14 cellular contexts compared by ENCODE assay signal in the genomic region with DNA sequence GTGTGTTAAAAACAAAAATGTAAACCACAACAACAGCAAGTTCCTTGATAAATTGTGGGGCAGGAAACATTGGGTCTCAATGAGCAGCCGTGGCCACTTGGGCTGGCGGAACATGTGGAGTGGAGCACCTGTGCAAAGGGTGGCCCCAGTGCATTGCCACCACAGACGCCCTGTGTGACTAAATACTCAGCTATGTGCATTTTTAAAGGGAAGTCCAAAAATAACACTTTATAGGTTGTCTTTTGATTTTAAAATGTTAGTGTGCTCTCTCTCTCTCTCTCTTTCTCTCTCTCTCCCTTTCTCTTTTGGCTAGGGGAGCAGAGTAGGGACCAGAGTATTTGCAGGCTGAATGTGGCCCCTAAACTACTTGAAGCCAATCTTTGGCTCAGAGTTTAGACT.
A peak's percentile ranks its signal among the peaks of the same experiment; 100 is the strongest.
DNase-seq lines count a peak whose midpoint lies in the region; ATAC-seq and TF ChIP-seq lines count a peak whose summit lies in the region.
"Had no signal": no experiment of that assay in that cellular context is flagged by ENCODE, and none has a peak within 500 bp of the region (broad histone marks: within the 10 kb centered on the region; RNA-seq: fewer than 3 reads in every experiment).

No MANE protein-coding gene starts in this region.

- H3K4me3 ChIP-seq in SK-N-SH (ENCODE audit: low read depth in 2 of 2, low read length in 1 of 2) (no peak overlapping the region), skeletal muscle satellite cell (ENCODE audit: low read length) (no peak overlapping the region)
- H3K4me3 ChIP-seq: lung, SJSA1 had no signal

- H3K27me3 ChIP-seq in SK-N-SH (ENCODE audit: insufficient read depth) (no peaks in the 10 kb centered on the region), skeletal muscle satellite cell (ENCODE audit: control insufficient read depth, insufficient read depth, low read length) (no peaks in the 10 kb centered on the region)
- H3K27me3 ChIP-seq: SJSA1 had no signal

- TF ChIP-seq CTCF in SK-N-SH (IDR thresholded peaks at IDR 0.05) (no peak), WTC11 (IDR thresholded peaks at IDR 0.05) (no peak)

- no peaks in the 10 kb centered on the region for H3K27me3 Mint-ChIP-seq in WTC11 (ENCODE audit: low read depth)
- H3K27me3 Mint-ChIP-seq: activated CD4-positive, alpha-beta T cell treated with anti-CD3 and anti-CD28 coated beads for 36 hours; activated naive CD4-positive, alpha-beta T cell treated with anti-CD3 and anti-CD28 coated beads, Interleukin-2, amount 50 U/mL, for 24 hours; type B pancreatic cell had no signal

- H3K27ac Mint-ChIP-seq in WTC11, result no peak overlapping the region
- H3K27ac Mint-ChIP-seq: activated CD4-positive, alpha-beta T cell treated with anti-CD3 and anti-CD28 coated beads for 36 hours; type B pancreatic cell had no signal

- ATAC-seq in SK-N-SH treated with all-trans-retinoic acid at 6 μM for 48 hours (no peak), HG03442 (IDR thresholded peaks at IDR 0.05; ENCODE audit: unreplicated experiment) (peak; percentile 41), WTC11 (no peak), GM21825 (IDR thresholded peaks at IDR 0.05; ENCODE audit: unreplicated experiment) (no peak)
- ATAC-seq: activated CD4-positive, alpha-beta T cell treated with anti-CD3 and anti-CD28 coated beads for 36 hours had no signal

- H4K20me1 ChIP-seq in SK-N-SH (ENCODE audit: insufficient read depth), result no peaks in the 10 kb centered on the region

- no peaks in the 10 kb centered on the region for H3K9me3 Mint-ChIP-seq in WTC11
- H3K9me3 Mint-ChIP-seq: activated naive CD4-positive, alpha-beta T cell treated with anti-CD3 and anti-CD28 coated beads, Interleukin-2, amount 50 U/mL, for 24 hours; type B pancreatic cell had no signal

- CTCF ChIA-PET in SK-N-SH (lab: Yijun Ruan, JAX), result no interaction called here
- CTCF ChIA-PET in WTC11 (lab: Charles Lee), result no interaction called here

- H3K9me3 ChIP-seq in SK-N-SH, result no peaks in the 10 kb centered on the region
- H3K9me3 ChIP-seq in skeletal muscle satellite cell (replicated peaks; ENCODE audit: low read length), result no peaks in the 10 kb centered on the region
- H3K9me3 ChIP-seq: SJSA1 had no signal

- H3F3A ChIP-seq in SK-N-SH (replicated peaks; ENCODE audit: insufficient read depth), result peaks cover 21% of the 10 kb centered on the region

- H3K4me3 Mint-ChIP-seq in WTC11, result no peak overlapping the region
- H3K4me3 Mint-ChIP-seq: activated CD4-positive, alpha-beta T cell treated with anti-CD3 and anti-CD28 coated beads for 36 hours; activated naive CD4-positive, alpha-beta T cell treated with anti-CD3 and anti-CD28 coated beads, Interleukin-2, amount 50 U/mL, for 24 hours; type B pancreatic cell had no signal

- H3K27ac ChIP-seq in SK-N-SH (ENCODE audit: low read depth in 2 of 2, low read length in 1 of 2), result no peak overlapping the region
- H3K27ac ChIP-seq: SJSA1 had no signal

- peaks cover 3% of the 10 kb centered on the region; the same call in 1 of the 2 replicates for H3K36me3 Mint-ChIP-seq in WTC11
- H3K36me3 Mint-ChIP-seq: type B pancreatic cell had no signal

- no peaks in the 10 kb centered on the region for H3K36me3 ChIP-seq in SK-N-SH (replicated peaks in 1 of 2; ENCODE audit: control insufficient read depth in 1 of 2, insufficient read depth in 2 of 2, low read length in 1 of 2)
- no peaks in the 10 kb centered on the region for H3K36me3 ChIP-seq in skeletal muscle satellite cell (ENCODE audit: insufficient read depth, low read length)
- H3K36me3 ChIP-seq: SJSA1 had no signal

- 83% methylated on average over 3 of the region's 3 CpGs for WGBS in SK-N-SH (ENCODE audit: low lambda C conversion rate)

- no peaks in the 10 kb centered on the region for H3K9me2 ChIP-seq in SK-N-SH

- H3K9ac ChIP-seq in SK-N-SH, result no peak overlapping the region
- H3K9ac ChIP-seq in skeletal muscle satellite cell (ENCODE audit: low read depth, low read length), result peak overlapping the region; percentile 44

- H2AFZ ChIP-seq in SK-N-SH (ENCODE audit: low read depth), result no peak overlapping the region

- TF ChIP-seq EP300 in SK-N-SH (IDR thresholded peaks at IDR 0.05; ENCODE audit: borderline replicate concordance in 1 of 2, low read depth in 1 of 2, low read length in 1 of 2), result no peak

- peaks cover 0 to 11% of the 10 kb centered on the region in 2 experiments; a peak in 2 of 4 replicates for H3K4me1 ChIP-seq in SK-N-SH (ENCODE audit: control insufficient read depth in 1 of 2, insufficient read depth in 2 of 2, low read depth in 1 of 2, low read length in 1 of 2)
- H3K4me1 ChIP-seq in skeletal muscle satellite cell (ENCODE audit: control insufficient read depth, insufficient read depth, low read length), result peaks cover 27% of the 10 kb centered on the region

- no peak for TF ChIP-seq RAD21 in SK-N-SH (IDR thresholded peaks at IDR 0.05; ENCODE audit: low read length)

- H3K4me2 ChIP-seq in SK-N-SH, result no peak overlapping the region
- H3K4me2 ChIP-seq in skeletal muscle satellite cell (ENCODE audit: low read length), result no peak overlapping the region

- H3K4me1 Mint-ChIP-seq in WTC11, result peaks cover 20% of the 10 kb centered on the region

- H3K79me2 ChIP-seq in SK-N-SH (ENCODE audit: insufficient read depth), result no peaks in the 10 kb centered on the region

- DNase-seq in SK-N-SH, result no peak
- no peak for DNase-seq in WTC11 (ENCODE audit: low spot score)
- DNase-seq in NCI-H526 treated with DMSO at 0.1 percent for 48 hours (lab: John Stamatoyannopoulos, UW), result no peak
- DNase-seq in hypothalamus (lab: John Stamatoyannopoulos, UW), result no peak
- DNase-seq: activated CD4-positive, alpha-beta T cell treated with anti-CD3 and anti-CD28 coated beads for 36 hours; GDM1 had no signal

- POLR2A ChIA-PET in SK-N-SH (lab: Yijun Ruan, JAX), result no interaction called here
- POLR2A ChIA-PET in WTC11 (lab: Charles Lee), result no interaction called here

TF ChIP-seq in SK-N-SH, 30 proteins besides CTCF, POLR2A, EP300 and RAD21 (continues in another document):
- TF ChIP-seq MEF2A (IDR thresholded peaks at IDR 0.05; ENCODE audit: borderline replicate concordance, low read depth), result 0 out of 2 replicates have a peak, but pooled peaks have one; percentile 22
- TF ChIP-seq, protein P1, sequence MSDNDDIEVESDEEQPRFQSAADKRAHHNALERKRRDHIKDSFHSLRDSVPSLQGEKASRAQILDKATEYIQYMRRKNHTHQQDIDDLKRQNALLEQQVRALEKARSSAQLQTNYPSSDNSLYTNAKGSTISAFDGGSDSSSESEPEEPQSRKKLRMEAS (IDR thresholded peaks at IDR 0.05; ENCODE audit: low read depth), result no peak
- TF ChIP-seq, protein P2, sequence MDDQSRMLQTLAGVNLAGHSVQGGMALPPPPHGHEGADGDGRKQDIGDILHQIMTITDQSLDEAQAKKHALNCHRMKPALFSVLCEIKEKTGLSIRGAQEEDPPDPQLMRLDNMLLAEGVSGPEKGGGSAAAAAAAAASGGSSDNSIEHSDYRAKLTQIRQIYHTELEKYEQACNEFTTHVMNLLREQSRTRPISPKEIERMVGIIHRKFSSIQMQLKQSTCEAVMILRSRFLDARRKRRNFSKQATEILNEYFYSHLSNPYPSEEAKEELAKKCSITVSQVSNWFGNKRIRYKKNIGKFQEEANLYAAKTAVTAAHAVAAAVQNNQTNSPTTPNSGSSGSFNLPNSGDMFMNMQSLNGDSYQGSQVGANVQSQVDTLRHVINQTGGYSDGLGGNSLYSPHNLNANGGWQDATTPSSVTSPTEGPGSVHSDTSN (IDR thresholded peaks at IDR 0.05), result no peak

TF ChIP-seq in SK-N-SH treated with all-trans-retinoic acid at 6 μM for 48 hours, 23 proteins besides CTCF, POLR2A, EP300 and RAD21 (continues in another document):
- TF ChIP-seq ZC3H10 (CRISPR knock-in tag; IDR thresholded peaks at IDR 0.05) (no peak), BACH2 (CRISPR knock-in tag; IDR thresholded peaks at IDR 0.05; ENCODE audit: borderline replicate concordance) (no peak), ARNTL (CRISPR knock-in tag; IDR thresholded peaks at IDR 0.05; ENCODE audit: borderline replicate concordance, low read depth) (no peak), TCF4 (CRISPR knock-in tag; IDR thresholded peaks at IDR 0.05; ENCODE audit: borderline replicate concordance) (no peak)
- TF ChIP-seq, protein P3, sequence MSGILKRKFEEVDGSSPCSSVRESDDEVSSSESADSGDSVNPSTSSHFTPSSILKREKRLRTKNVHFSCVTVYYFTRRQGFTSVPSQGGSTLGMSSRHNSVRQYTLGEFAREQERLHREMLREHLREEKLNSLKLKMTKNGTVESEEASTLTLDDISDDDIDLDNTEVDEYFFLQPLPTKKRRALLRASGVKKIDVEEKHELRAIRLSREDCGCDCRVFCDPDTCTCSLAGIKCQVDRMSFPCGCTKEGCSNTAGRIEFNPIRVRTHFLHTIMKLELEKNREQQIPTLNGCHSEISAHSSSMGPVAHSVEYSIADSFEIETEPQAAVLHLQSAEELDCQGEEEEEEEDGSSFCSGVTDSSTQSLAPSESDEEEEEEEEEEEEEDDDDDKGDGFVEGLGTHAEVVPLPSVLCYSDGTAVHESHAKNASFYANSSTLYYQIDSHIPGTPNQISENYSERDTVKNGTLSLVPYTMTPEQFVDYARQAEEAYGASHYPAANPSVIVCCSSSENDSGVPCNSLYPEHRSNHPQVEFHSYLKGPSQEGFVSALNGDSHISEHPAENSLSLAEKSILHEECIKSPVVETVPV (CRISPR knock-in tag; IDR thresholded peaks at IDR 0.05), result no peak

TF ChIP-seq in WTC11, 78 proteins besides CTCF, POLR2A, EP300 and RAD21 (continues in another document):
- TF ChIP-seq ESRRA (CRISPR knock-in tag; IDR thresholded peaks at IDR 0.05; ENCODE audit: borderline replicate concordance), result no peak
- TF ChIP-seq, protein P4, sequence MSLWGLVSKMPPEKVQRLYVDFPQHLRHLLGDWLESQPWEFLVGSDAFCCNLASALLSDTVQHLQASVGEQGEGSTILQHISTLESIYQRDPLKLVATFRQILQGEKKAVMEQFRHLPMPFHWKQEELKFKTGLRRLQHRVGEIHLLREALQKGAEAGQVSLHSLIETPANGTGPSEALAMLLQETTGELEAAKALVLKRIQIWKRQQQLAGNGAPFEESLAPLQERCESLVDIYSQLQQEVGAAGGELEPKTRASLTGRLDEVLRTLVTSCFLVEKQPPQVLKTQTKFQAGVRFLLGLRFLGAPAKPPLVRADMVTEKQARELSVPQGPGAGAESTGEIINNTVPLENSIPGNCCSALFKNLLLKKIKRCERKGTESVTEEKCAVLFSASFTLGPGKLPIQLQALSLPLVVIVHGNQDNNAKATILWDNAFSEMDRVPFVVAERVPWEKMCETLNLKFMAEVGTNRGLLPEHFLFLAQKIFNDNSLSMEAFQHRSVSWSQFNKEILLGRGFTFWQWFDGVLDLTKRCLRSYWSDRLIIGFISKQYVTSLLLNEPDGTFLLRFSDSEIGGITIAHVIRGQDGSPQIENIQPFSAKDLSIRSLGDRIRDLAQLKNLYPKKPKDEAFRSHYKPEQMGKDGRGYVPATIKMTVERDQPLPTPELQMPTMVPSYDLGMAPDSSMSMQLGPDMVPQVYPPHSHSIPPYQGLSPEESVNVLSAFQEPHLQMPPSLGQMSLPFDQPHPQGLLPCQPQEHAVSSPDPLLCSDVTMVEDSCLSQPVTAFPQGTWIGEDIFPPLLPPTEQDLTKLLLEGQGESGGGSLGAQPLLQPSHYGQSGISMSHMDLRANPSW (CRISPR knock-in tag; conservative IDR thresholded peaks at IDR 0.05; ENCODE audit: low read depth), result no peak
